ENCODE assay signal across 24 cellular contexts in the genomic region with DNA sequence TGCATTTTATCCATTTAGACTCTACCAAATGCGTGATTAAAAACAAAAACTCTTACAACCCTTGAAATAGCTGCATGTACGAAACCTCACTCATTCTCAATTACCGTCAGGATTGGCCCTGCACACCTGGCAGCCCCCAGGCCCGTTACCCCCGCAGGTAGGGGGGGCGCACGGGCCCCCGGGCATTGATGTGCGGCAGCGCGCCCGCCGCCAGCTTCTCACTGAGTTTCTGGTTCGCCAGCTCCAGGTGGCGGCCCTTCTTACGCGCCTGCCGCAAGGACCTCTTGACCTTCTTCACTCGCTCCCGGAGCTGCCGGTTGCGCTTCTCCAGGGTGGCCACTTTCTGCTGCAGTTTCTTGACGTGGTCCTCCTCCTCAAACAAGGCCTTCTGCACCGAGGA.
A peak's percentile ranks its signal among the peaks of the same experiment; 100 is the strongest.
DNase-seq lines count a peak whose midpoint lies in the region; ATAC-seq and TF ChIP-seq lines count a peak whose summit lies in the region.
"Had no signal": no experiment of that assay in that cellular context is flagged by ENCODE, and none has a peak within 500 bp of the region (broad histone marks: within the 10 kb centered on the region; RNA-seq: fewer than 3 reads in every experiment).

No MANE protein-coding gene starts in this region.

- H3K4me1 Mint-ChIP-seq in GM23338 (peaks cover 4% of the 10 kb centered on the region; the same call in 2 of the 3 replicates), nephron progenitor cell (peaks cover 36% of the 10 kb centered on the region), Caco-2 (ENCODE audit: low read depth, unreplicated experiment) (no peaks in the 10 kb centered on the region)
- H3K4me1 Mint-ChIP-seq: CD14-positive monocyte; CD4-positive, alpha-beta memory T cell; CD8-positive, alpha-beta memory T cell had no signal

- TF ChIP-seq CTCF in GM23338 (conservative IDR thresholded peaks at IDR 0.05; ENCODE audit: low read depth in 2 of 2) (no peak), nephron progenitor cell (IDR thresholded peaks at IDR 0.05) (no peak), breast epithelium (IDR thresholded peaks at IDR 0.05) (no peak), Caco-2 (IDR thresholded peaks at IDR 0.05; ENCODE audit: insufficient read depth in 1 of 2, low read depth in 1 of 2, low read length in 1 of 2, severe bottlenecking in 1 of 2, unreplicated experiment in 1 of 2) (no peak)

- TF ChIP-seq POLR2A in breast epithelium (IDR thresholded peaks at IDR 0.05) = no peak

- H3K4me2 ChIP-seq in GM23338 = no peak overlapping the region
- H3K4me2 ChIP-seq: BLaER1 had no signal

- H3K27me3 Mint-ChIP-seq in GM23338 (ENCODE audit: insufficient read depth, low read depth, poor library complexity) (peaks cover 6% of the 10 kb centered on the region), nephron progenitor cell (ENCODE audit: low read depth, poor library complexity) (peaks cover 13% of the 10 kb centered on the region), Caco-2 (ENCODE audit: insufficient read depth, unreplicated experiment) (peaks cover 3% of the 10 kb centered on the region)

- BruUV-seq in Caco-2 (replicated peaks; lab: Mats Ljungman, UMichigan) = no TSS peak

- intact Hi-C loops in breast epithelium (cut with DNase I; ENCODE audit: low total_unique reads) (no loop called here), Caco-2 (cut with micrococcal nuclease; ENCODE audit: unreplicated experiment) (no loop called here)

- H3K4me3 ChIP-seq in GM23338 (no peak overlapping the region), H7 (ENCODE audit: insufficient read depth, low read depth, low read length) (no peak overlapping the region), breast epithelium (no peak overlapping the region), Caco-2 (ENCODE audit: low read depth, low read length) (no peak overlapping the region)
- H3K4me3 ChIP-seq: BLaER1 had no signal

- DNase-seq in GM23338 (ENCODE audit: low spot score) (no peak), H7 (peak; percentile 45), left kidney (ENCODE audit: low read depth, low spot score) (peak; percentile 27), nephron progenitor cell (no peak), dermis blood vessel endothelial cell (no peak), breast epithelium (ENCODE audit: low spot score in 2 of 2) (no peak), Caco-2 (no peak), DMS114 treated with DMSO at 0.1 percent for 48 hours (lab: John Stamatoyannopoulos, UW; ENCODE audit: unreplicated experiment) (no peak)
- DNase-seq: 8988T; ACHN; BE2C; C1 segment of cervical spinal cord; Calu3; CD4-positive, alpha-beta memory T cell; CD4-positive, CD25-positive, alpha-beta regulatory T cell; CD8-positive, alpha-beta memory T cell; COR-L47; DMS153; DMS79; DND-41; EL; GDM1 had no signal

- H2AFZ ChIP-seq in GM23338 = peak overlapping the region; percentile 38; the same call in 1 of the 2 replicates

- peaks cover 4% of the 10 kb centered on the region; the same call in 1 of the 3 replicates for H3K9me3 Mint-ChIP-seq in GM23338
- H3K9me3 Mint-ChIP-seq in nephron progenitor cell = peaks cover 14% of the 10 kb centered on the region
- peaks cover 12% of the 10 kb centered on the region for H3K9me3 Mint-ChIP-seq in Caco-2 (ENCODE audit: unreplicated experiment)

- CTCF ChIA-PET in Caco-2 (lab: Charles Lee) = interaction anchor here (1.1 kb wide), 1 partner anchor 188 kb away, joined by 3 read pairs; no protein-coding TSS in a partner anchor

- no peaks in the 10 kb centered on the region for H3K9me2 ChIP-seq in GM23338 (ENCODE audit: insufficient read depth)

- H3K9me3 ChIP-seq in breast epithelium (peaks cover 0 to 6% of the 10 kb centered on the region in 2 donors), Caco-2 (0 out of 2 replicates have a peak, but pooled peaks cover 2% of the 10 kb centered on the region)
- H3K9me3 ChIP-seq: BE2C had no signal

- H3K4me3 Mint-ChIP-seq in GM23338 = no peak overlapping the region
- H3K4me3 Mint-ChIP-seq in nephron progenitor cell = no peak overlapping the region
- H3K4me3 Mint-ChIP-seq in Caco-2 (ENCODE audit: unreplicated experiment) = no peak overlapping the region
- H3K4me3 Mint-ChIP-seq: CD14-positive monocyte; CD4-positive, alpha-beta memory T cell; CD4-positive, CD25-positive, alpha-beta regulatory T cell; CD8-positive, alpha-beta memory T cell had no signal

- POLR2A ChIA-PET in Caco-2 (lab: Charles Lee) = no interaction called here

- no peaks in the 10 kb centered on the region for H3K36me3 ChIP-seq in GM23338 (ENCODE audit: insufficient read depth)
- H3K36me3 ChIP-seq in H7 (replicated peaks; ENCODE audit: control insufficient read depth, insufficient read depth, low read length) = no peaks in the 10 kb centered on the region
- H3K36me3 ChIP-seq in breast epithelium = no peaks in the 10 kb centered on the region
- H3K36me3 ChIP-seq in Caco-2 (ENCODE audit: control insufficient read depth, insufficient read depth, low read length) = no peaks in the 10 kb centered on the region
- H3K36me3 ChIP-seq: BE2C, BLaER1 had no signal

- ATAC-seq in GM23338 = no peak

- H3K27me3 ChIP-seq in GM23338 (ENCODE audit: insufficient read depth) = no peaks in the 10 kb centered on the region
- no peaks in the 10 kb centered on the region for H3K27me3 ChIP-seq in H7 (ENCODE audit: control insufficient read depth, insufficient read depth, low read length)
- no peaks in the 10 kb centered on the region for H3K27me3 ChIP-seq in breast epithelium
- H3K27me3 ChIP-seq in Caco-2 (replicated peaks; ENCODE audit: control insufficient read depth, insufficient read depth, low read length) = no peaks in the 10 kb centered on the region
- H3K27me3 ChIP-seq: BE2C, BLaER1 had no signal

- H3F3A ChIP-seq in GM23338 (replicated peaks; ENCODE audit: low read depth) = no peaks in the 10 kb centered on the region

- H3K4me1 ChIP-seq in GM23338 (ENCODE audit: insufficient read depth) (0 out of 2 replicates have a peak, but pooled peaks cover 6% of the 10 kb centered on the region), breast epithelium (no peaks in the 10 kb centered on the region), Caco-2 (no peaks in the 10 kb centered on the region)
- H3K4me1 ChIP-seq: BE2C, BLaER1 had no signal

- H3K27ac ChIP-seq in GM23338 (ENCODE audit: low read depth) (no peak overlapping the region), breast epithelium (no peak overlapping the region)
- H3K27ac ChIP-seq: BLaER1 had no signal

- no peaks in the 10 kb centered on the region for H3K79me2 ChIP-seq in GM23338 (replicated peaks; ENCODE audit: insufficient read depth)

- H4K20me1 ChIP-seq in GM23338 (replicated peaks; ENCODE audit: insufficient read depth) = no peaks in the 10 kb centered on the region
- H4K20me1 ChIP-seq: BLaER1 had no signal

- H3K36me3 Mint-ChIP-seq in GM23338 (ENCODE audit: low read depth) = no peaks in the 10 kb centered on the region
- peaks cover 11% of the 10 kb centered on the region for H3K36me3 Mint-ChIP-seq in nephron progenitor cell (ENCODE audit: low read depth)
- H3K36me3 Mint-ChIP-seq in Caco-2 (ENCODE audit: insufficient read depth, unreplicated experiment) = no peaks in the 10 kb centered on the region
- H3K36me3 Mint-ChIP-seq: CD14-positive monocyte; CD4-positive, CD25-positive, alpha-beta regulatory T cell; CD8-positive, alpha-beta memory T cell had no signal

- H3K27ac Mint-ChIP-seq in GM23338 (no peak overlapping the region), nephron progenitor cell (peak overlapping the region; percentile 48), Caco-2 (ENCODE audit: unreplicated experiment) (no peak overlapping the region)
- H3K27ac Mint-ChIP-seq: CD14-positive monocyte; CD4-positive, alpha-beta memory T cell; CD4-positive, CD25-positive, alpha-beta regulatory T cell; CD8-positive, alpha-beta memory T cell had no signal

Comparison
In these comparisons a context has a peak if more than half of its experiments do, and no peak if none do; other contexts are left out.
1. DNase-seq: peak in H7 (single experiment) and left kidney (single experiment); none in GM23338 (single experiment), nephron progenitor cell (single experiment), dermis blood vessel endothelial cell (single experiment), breast epithelium (0 of 2), Caco-2 (0 of 2) and DMS114 treated with DMSO at 0.1 percent for 48 hours (single experiment).